21 cellular contexts compared by ENCODE assay signal in the genomic region with DNA sequence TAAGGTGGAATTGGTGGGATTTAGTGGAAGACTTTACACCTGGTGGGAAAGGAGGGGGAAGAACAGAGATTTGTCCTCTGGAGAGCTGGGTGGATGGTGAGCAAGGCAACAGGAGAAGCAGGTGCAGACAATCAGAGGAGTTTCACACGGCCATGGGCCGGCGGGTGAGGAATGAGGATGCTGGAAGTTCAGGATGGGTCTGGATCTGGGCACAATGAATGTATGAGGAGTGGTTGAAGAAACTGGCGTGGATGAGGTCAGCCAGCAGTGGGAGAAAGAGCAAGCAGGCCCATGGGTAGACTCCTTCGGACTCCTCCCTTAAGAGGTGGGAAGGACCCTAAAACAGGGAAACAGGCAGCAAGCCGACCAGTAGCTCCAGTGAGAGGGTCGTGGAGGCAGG. TPM values are rescaled to one million over a fixed set of nuclear protein-coding genes. Genes with fewer than 3 reads are reported as not detected.
A peak's percentile ranks its signal among the peaks of the same experiment; 100 is the strongest.
DNase-seq lines count a peak whose midpoint lies in the region; ATAC-seq, FAIRE-seq and TF ChIP-seq lines count a peak whose summit lies in the region.
"Had no signal": no experiment of that assay in that cellular context is flagged by ENCODE, and none has a peak within 500 bp of the region (broad histone marks: within the 10 kb centered on the region; RNA-seq: fewer than 3 reads in every experiment).

No MANE protein-coding gene starts in this region.

- H3K27me3 Mint-ChIP-seq in nephron progenitor cell (ENCODE audit: low read depth, poor library complexity), result no peaks in the 10 kb centered on the region
- H3K27me3 Mint-ChIP-seq in naive thymus-derived CD8-positive, alpha-beta T cell, result no peaks in the 10 kb centered on the region

- no peak for ATAC-seq in stimulated activated effector memory CD8-positive, alpha-beta T cell treated with anti-CD3 and anti-CD28 coated beads, Interleukin-12 subunit alpha, Interleukin-12 subunit beta, amount 100 ng/mL, for 72 hours
- ATAC-seq in naive thymus-derived CD8-positive, alpha-beta T cell, result no peak
- ATAC-seq: HCT116 had no signal

- FAIRE-seq in bronchial epithelial cell (lab: Jason Lieb, UNC), result peak; percentile 50
- FAIRE-seq: GM19239, HTR-8/SVneo had no signal

- H2AFZ ChIP-seq in MM.1S (ENCODE audit: low read length), result no peak overlapping the region

- H3K27ac ChIP-seq in RWPE1, result peak overlapping the region; percentile 72
- no peak overlapping the region for H3K27ac ChIP-seq in MM.1S (ENCODE audit: low read length)
- H3K27ac ChIP-seq: HL-60, SJSA1 had no signal

- H3K9me2 ChIP-seq in MM.1S (replicated peaks; ENCODE audit: insufficient read depth, low read length), result no peaks in the 10 kb centered on the region

- H3K27me3 ChIP-seq in bronchial epithelial cell (ENCODE audit: control insufficient read depth, insufficient read depth, low read length), result no peaks in the 10 kb centered on the region
- H3K27me3 ChIP-seq in MM.1S (replicated peaks; ENCODE audit: insufficient read depth, low read length), result no peaks in the 10 kb centered on the region
- H3K27me3 ChIP-seq: SJSA1 had no signal

- H3K36me3 Mint-ChIP-seq in nephron progenitor cell (ENCODE audit: low read depth), result peaks cover 22% of the 10 kb centered on the region
- H3K36me3 Mint-ChIP-seq in stimulated activated effector memory CD8-positive, alpha-beta T cell treated with anti-CD3 and anti-CD28 coated beads, Interleukin-12 subunit alpha, Interleukin-12 subunit beta, amount 100 ng/mL, for 72 hours, result peaks cover 29% of the 10 kb centered on the region
- peaks cover 0 to 33% (median 0%) of the 10 kb centered on the region in 3 donors for H3K36me3 Mint-ChIP-seq in naive thymus-derived CD8-positive, alpha-beta T cell

- no peak overlapping the region for H3K4me2 ChIP-seq in MM.1S (ENCODE audit: low read depth, low read length)

- peak overlapping the region; percentile 3 for H3K27ac Mint-ChIP-seq in nephron progenitor cell
- peak overlapping the region; percentile 46 for H3K27ac Mint-ChIP-seq in stimulated activated effector memory CD8-positive, alpha-beta T cell treated with anti-CD3 and anti-CD28 coated beads, Interleukin-12 subunit alpha, Interleukin-12 subunit beta, amount 100 ng/mL, for 72 hours
- H3K27ac Mint-ChIP-seq in naive thymus-derived CD8-positive, alpha-beta T cell, result peak overlapping the region in 2 of 10 donors; percentile 71 to 74
- H3K27ac Mint-ChIP-seq: CD14-positive monocyte had no signal

- H3K9me3 ChIP-seq in MM.1S (replicated peaks; ENCODE audit: insufficient read depth, low read length), result no peaks in the 10 kb centered on the region
- H3K9me3 ChIP-seq: SJSA1 had no signal

- no peak for DNase-seq in RWPE1 (ENCODE audit: low spot score)
- DNase-seq in bronchial epithelial cell (ENCODE audit: low read depth), result no peak
- DNase-seq in nephron progenitor cell, result no peak
- no peak for DNase-seq in stimulated activated effector memory CD8-positive, alpha-beta T cell treated with anti-CD3 and anti-CD28 coated beads, Interleukin-12 subunit alpha, Interleukin-12 subunit beta, amount 100 ng/mL, for 72 hours (ENCODE audit: low spot score in 2 of 2)
- DNase-seq in Ammon's horn (ENCODE audit: low spot score), result no peak
- DNase-seq in naive thymus-derived CD8-positive, alpha-beta T cell, result no peak
- no peak for DNase-seq in HCEC 1CT
- no peak for DNase-seq in MM.1S
- DNase-seq: Calu3, DMS53, NCI-H1417, NCI-H1930, NCI-H2171, NCI-H446 treated with DMSO at 0.1 percent for 48 hours, RPMI8226 had no signal

- no peak for TF ChIP-seq CTCF in RWPE1 (conservative IDR thresholded peaks at IDR 0.05; ENCODE audit: low read depth)
- TF ChIP-seq CTCF in bronchial epithelial cell (IDR thresholded peaks at IDR 0.05; ENCODE audit: insufficient read depth, low read length, severe bottlenecking), result no peak
- TF ChIP-seq CTCF in nephron progenitor cell (IDR thresholded peaks at IDR 0.05), result no peak
- TF ChIP-seq CTCF in MM.1S (IDR thresholded peaks at IDR 0.05; ENCODE audit: low read length), result no peak

- no peaks in the 10 kb centered on the region for H3K4me1 ChIP-seq in MM.1S (ENCODE audit: low read length)

- POLR2A ChIA-PET in RWPE1 (lab: Yijun Ruan, JAX; ENCODE audit: low non-redundant PET), result no interaction called here
- POLR2A ChIA-PET in naive thymus-derived CD8-positive, alpha-beta T cell (lab: Charles Lee), result interaction anchor here (1.2 to 2.1 kb wide), 2 partner anchors 15 to 28 kb away, joined by 3 to 10 read pairs; no protein-coding TSS in a partner anchor

- H3K4me1 Mint-ChIP-seq in nephron progenitor cell, result peaks cover 16% of the 10 kb centered on the region
- peaks cover 13% of the 10 kb centered on the region for H3K4me1 Mint-ChIP-seq in stimulated activated effector memory CD8-positive, alpha-beta T cell treated with anti-CD3 and anti-CD28 coated beads, Interleukin-12 subunit alpha, Interleukin-12 subunit beta, amount 100 ng/mL, for 72 hours
- peaks cover 0 to 2% (median 1%) of the 10 kb centered on the region in 4 donors for H3K4me1 Mint-ChIP-seq in naive thymus-derived CD8-positive, alpha-beta T cell

- H3K4me3 ChIP-seq in bronchial epithelial cell (ENCODE audit: low read depth, low read length) (no peak overlapping the region), MM.1S (ENCODE audit: low read length) (no peak overlapping the region)
- H3K4me3 ChIP-seq: SJSA1 had no signal

- H3K36me3 ChIP-seq in bronchial epithelial cell (ENCODE audit: control insufficient read depth, insufficient read depth, low read length) (peaks cover 5% of the 10 kb centered on the region), MM.1S (replicated peaks; ENCODE audit: insufficient read depth, low read length) (no peaks in the 10 kb centered on the region; the same call in 1 of the 2 replicates)
- H3K36me3 ChIP-seq: SJSA1 had no signal

- H3K9ac ChIP-seq in MM.1S (ENCODE audit: low read length), result no peak overlapping the region

- no peaks in the 10 kb centered on the region for H3F3A ChIP-seq in MM.1S (ENCODE audit: insufficient read depth, low read length)

- no peak overlapping the region for H3K4me3 Mint-ChIP-seq in nephron progenitor cell
- H3K4me3 Mint-ChIP-seq in stimulated activated effector memory CD8-positive, alpha-beta T cell treated with anti-CD3 and anti-CD28 coated beads, Interleukin-12 subunit alpha, Interleukin-12 subunit beta, amount 100 ng/mL, for 72 hours, result no peak overlapping the region
- H3K4me3 Mint-ChIP-seq in naive thymus-derived CD8-positive, alpha-beta T cell, result no peak overlapping the region
- H3K4me3 Mint-ChIP-seq: CD14-positive monocyte had no signal

- no peaks in the 10 kb centered on the region; the same call in 1 of the 2 replicates for H4K20me1 ChIP-seq in MM.1S (ENCODE audit: insufficient read depth, low read length)

- H3K79me2 ChIP-seq in MM.1S (ENCODE audit: low read length), result 0 out of 2 replicates have a peak, but pooled peaks cover 2% of the 10 kb centered on the region

- H3K9me3 Mint-ChIP-seq in nephron progenitor cell, result no peaks in the 10 kb centered on the region
- H3K9me3 Mint-ChIP-seq in stimulated activated effector memory CD8-positive, alpha-beta T cell treated with anti-CD3 and anti-CD28 coated beads, Interleukin-12 subunit alpha, Interleukin-12 subunit beta, amount 100 ng/mL, for 72 hours, result no peaks in the 10 kb centered on the region
- H3K9me3 Mint-ChIP-seq in naive thymus-derived CD8-positive, alpha-beta T cell, result no peaks in the 10 kb centered on the region
- H3K9me3 Mint-ChIP-seq: CD14-positive monocyte had no signal

- CTCF ChIA-PET in RWPE1 (lab: Yijun Ruan, JAX), result no interaction called here

RNA-seq across cellular contexts. Expression of a gene that starts 10.1 kb away (rescaled TPM):
- 4.5 and 5.0 TPM in 2 replicates for total RNA-seq in bronchial epithelial cell
- total RNA-seq in naive thymus-derived CD8-positive, alpha-beta T cell, result 10 to 100 TPM; 60.8 to 67.4 TPM
- polyA plus RNA-seq in naive thymus-derived CD8-positive, alpha-beta T cell, result under 1 TPM; 0.73 to 0.96 (median 0.79) TPM

Comparison
In these comparisons a context has a peak if more than half of its experiments do, and no peak if none do; other contexts are left out.
1. RNA of a gene that starts 10.1 kb away (total RNA-seq): 60.8 to 67.4 TPM in naive thymus-derived CD8-positive, alpha-beta T cell; 4.5 to 5.0 TPM in bronchial epithelial cell; every median in the first group is over 10 times any median in the second.